Comparison of ENCODE assay signal across 2 cellular contexts in genomic region chr11:88363004-88363403, GRCh38.
TF ChIP-seq lines count a peak whose summit lies in the region.

No MANE protein-coding gene starts in this region.

TF ChIP-seq in HepG2, 621 proteins besides CTCF, POLR2A, EP300 and RAD21:
- TF ChIP-seq ZNF12 (CRISPR knock-in tag; IDR thresholded peaks at IDR 0.05) (0 out of 2 replicates have a peak, but pooled peaks have one; percentile 14), ZFY (CRISPR knock-in tag; IDR thresholded peaks at IDR 0.05) (no peak)
- TF ChIP-seq, protein P1, sequence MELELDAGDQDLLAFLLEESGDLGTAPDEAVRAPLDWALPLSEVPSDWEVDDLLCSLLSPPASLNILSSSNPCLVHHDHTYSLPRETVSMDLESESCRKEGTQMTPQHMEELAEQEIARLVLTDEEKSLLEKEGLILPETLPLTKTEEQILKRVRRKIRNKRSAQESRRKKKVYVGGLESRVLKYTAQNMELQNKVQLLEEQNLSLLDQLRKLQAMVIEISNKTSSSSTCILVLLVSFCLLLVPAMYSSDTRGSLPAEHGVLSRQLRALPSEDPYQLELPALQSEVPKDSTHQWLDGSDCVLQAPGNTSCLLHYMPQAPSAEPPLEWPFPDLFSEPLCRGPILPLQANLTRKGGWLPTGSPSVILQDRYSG (CRISPR knock-in tag; IDR thresholded peaks at IDR 0.05), result no peak

TF ChIP-seq in K562, 482 proteins besides CTCF, POLR2A, EP300 and RAD21:
- no peak for TF ChIP-seq NFIX (CRISPR knock-in tag; IDR thresholded peaks at IDR 0.05; ENCODE audit: low read depth)
- no peak for TF ChIP-seq ZNF77 (CRISPR knock-in tag; IDR thresholded peaks at IDR 0.05)
- no peak for TF ChIP-seq NCOA1 (IDR thresholded peaks at IDR 0.05; ENCODE audit: low read depth)
- TF ChIP-seq MEF2A (IDR thresholded peaks at IDR 0.05; ENCODE audit: control insufficient read depth, low read depth, low read length), result no peak
- no peak for TF ChIP-seq ARHGAP35 (IDR thresholded peaks at IDR 0.05; ENCODE audit: partially characterized antibody)
- no peak for TF ChIP-seq THRAP3 (IDR thresholded peaks at IDR 0.05; ENCODE audit: borderline replicate concordance)
- no peak for TF ChIP-seq ZNF324 (CRISPR knock-in tag; IDR thresholded peaks at IDR 0.05)
- no peak for TF ChIP-seq CBX5 (IDR thresholded peaks at IDR 0.05; ENCODE audit: borderline replicate concordance, low read depth)
- TF ChIP-seq MAZ (CRISPR knock-in tag; conservative IDR thresholded peaks at IDR 0.05 in 1 of 2, IDR thresholded peaks at IDR 0.05 in 1 of 2), result peak in 1 of 2 experiments; percentile 22; a peak in 1 of 4 replicates
- no peak for TF ChIP-seq THAP12 (CRISPR knock-in tag; IDR thresholded peaks at IDR 0.05)
- peak in 1 of 2 experiments; percentile 68; a peak in 2 of 4 replicates for TF ChIP-seq FOXA3 (CRISPR knock-in tag; conservative IDR thresholded peaks at IDR 0.05 in 1 of 2, IDR thresholded peaks at IDR 0.05 in 1 of 2)
- TF ChIP-seq FOXA1 (IDR thresholded peaks at IDR 0.05; ENCODE audit: borderline replicate concordance), result no peak
- no peak for TF ChIP-seq ZFPM2 (CRISPR knock-in tag; IDR thresholded peaks at IDR 0.05)
- TF ChIP-seq EGR1 (conservative IDR thresholded peaks at IDR 0.05), result peak; percentile 39
- TF ChIP-seq ZNF586 (CRISPR knock-in tag; conservative IDR thresholded peaks at IDR 0.05), result no peak
- TF ChIP-seq DACH1 (IDR thresholded peaks at IDR 0.05; ENCODE audit: partially characterized antibody), result no peak
- TF ChIP-seq ARID3B (CRISPR knock-in tag; IDR thresholded peaks at IDR 0.05; ENCODE audit: borderline replicate concordance), result no peak
- no peak for TF ChIP-seq ELF4 (CRISPR knock-in tag; IDR thresholded peaks at IDR 0.05)
- TF ChIP-seq CBFB (CRISPR knock-in tag; IDR thresholded peaks at IDR 0.05), result no peak
